Comparison of ENCODE assay signal across 23 cellular contexts in genomic region chr1:214425723-214426419, GRCh38.
A peak's percentile ranks its signal among the peaks of the same experiment; 100 is the strongest.
DNase-seq lines count a peak whose midpoint lies in the region; ATAC-seq and TF ChIP-seq lines count a peak whose summit lies in the region.
"Had no signal": no experiment of that assay in that cellular context is flagged by ENCODE, and none has a peak within 500 bp of the region (broad histone marks: within the 10 kb centered on the region; RNA-seq: fewer than 3 reads in every experiment).

No MANE protein-coding gene starts in this region.

- H3K4me2 ChIP-seq in mammary epithelial cell (ENCODE audit: insufficient read depth, low read depth, low read length) (no peak overlapping the region), skeletal muscle satellite cell (ENCODE audit: low read length) (peak overlapping the region; percentile 1)

- TF ChIP-seq CTCF in mammary epithelial cell (conservative IDR thresholded peaks at IDR 0.05 in 1 of 2, IDR thresholded peaks at IDR 0.05 in 1 of 2; ENCODE audit: extremely low read depth in 1 of 2, insufficient read depth in 1 of 2, low read depth in 1 of 2, low read length in 2 of 2) = no peak
- no peak for TF ChIP-seq CTCF in progenitor cell of endocrine pancreas (IDR thresholded peaks at IDR 0.05; ENCODE audit: unreplicated experiment)

- BruUV-seq in mammary epithelial cell (replicated peaks; lab: Mats Ljungman, UMichigan) = no TSS peak

- peaks cover 24% of the 10 kb centered on the region for H3K4me1 Mint-ChIP-seq in activated CD8-positive, alpha-beta memory T cell treated with anti-CD3 and anti-CD28 coated beads, Interleukin-2, amount 10 ng/mL, durations not matched to agents 7 days and 5 days
- H3K4me1 Mint-ChIP-seq in progenitor cell of endocrine pancreas (ENCODE audit: low read depth) = peaks cover 9% of the 10 kb centered on the region
- H3K4me1 Mint-ChIP-seq in stimulated activated memory B cell treated with anti-CD40 and anti-IgM and Interleukin-4, amounts not matched to agents 10 μg/mL and 1 μg/mL and 100 μg/mL, for 72 hours = peaks cover 15% of the 10 kb centered on the region

- no peak for DNase-seq in activated CD8-positive, alpha-beta memory T cell treated with anti-CD3 and anti-CD28 coated beads, Interleukin-2, amount 10 ng/mL, durations not matched to agents 7 days and 5 days
- no peak for DNase-seq in activated CD8-positive, alpha-beta memory T cell treated with anti-CD3 and anti-CD28 coated beads, Interleukin-2, amount 50 U/mL, for 48 hours
- DNase-seq in LHCN-M2 (ENCODE audit: low read depth) = peak; percentile 54
- no peak for DNase-seq in mammary epithelial cell
- no peak for DNase-seq in NCI-H1092 (lab: John Stamatoyannopoulos, UW)
- DNase-seq in progenitor cell of endocrine pancreas (ENCODE audit: low spot score, unreplicated experiment) = no peak
- DNase-seq: activated naive CD4-positive, alpha-beta T cell treated with Interleukin-2 at 50 U/mL for 16 hours; amygdala; caudate nucleus; CD4-positive, alpha-beta memory T cell; DMS79; dorsolateral prefrontal cortex; GOT3; NCI-H1417; NCI-H524; posterior cingulate gyrus; stimulated activated naive B cell treated with anti-CD40 and anti-IgM and Interleukin-4, amounts not matched to agents 10 μg/mL and 1 μg/mL and 100 μg/mL, for 72 hours; testis had no signal

- dilution Hi-C loops in mammary epithelial cell (cut with HindIII; ENCODE audit: low sequenced_read_pairs) = no loop called here

- no peaks in the 10 kb centered on the region for H3K27me3 ChIP-seq in mammary epithelial cell (ENCODE audit: insufficient read depth, low read length)
- no peaks in the 10 kb centered on the region for H3K27me3 ChIP-seq in skeletal muscle satellite cell (ENCODE audit: control insufficient read depth, insufficient read depth, low read length)
- H3K27me3 ChIP-seq: dorsolateral prefrontal cortex, testis, vagina had no signal

- H3K27me3 Mint-ChIP-seq in activated CD8-positive, alpha-beta memory T cell treated with anti-CD3 and anti-CD28 coated beads, Interleukin-2, amount 10 ng/mL, durations not matched to agents 7 days and 5 days = peaks cover 9% of the 10 kb centered on the region
- no peaks in the 10 kb centered on the region for H3K27me3 Mint-ChIP-seq in progenitor cell of endocrine pancreas
- H3K27me3 Mint-ChIP-seq in stimulated activated memory B cell treated with anti-CD40 and anti-IgM and Interleukin-4, amounts not matched to agents 10 μg/mL and 1 μg/mL and 100 μg/mL, for 72 hours = peaks cover 20% of the 10 kb centered on the region

- peak overlapping the region; percentile 92 for H3K27ac ChIP-seq in mammary epithelial cell (ENCODE audit: insufficient read depth, low read depth, low read length)
- H3K27ac ChIP-seq: dorsolateral prefrontal cortex, testis, vagina had no signal

- H3K9me3 ChIP-seq in mammary epithelial cell (replicated peaks; ENCODE audit: insufficient read depth, low read length) = no peaks in the 10 kb centered on the region
- no peaks in the 10 kb centered on the region for H3K9me3 ChIP-seq in skeletal muscle satellite cell (replicated peaks; ENCODE audit: low read length)
- H3K9me3 ChIP-seq: testis, vagina had no signal

- H3K79me2 ChIP-seq in mammary epithelial cell (ENCODE audit: insufficient read depth, low read length) = peaks cover 83% of the 10 kb centered on the region

- 83% methylated on average over 4 of the region's 5 CpGs for WGBS in mammary epithelial cell (ENCODE audit: low coverage, missing lambda C conversion rate)

- H3K27ac Mint-ChIP-seq in activated CD8-positive, alpha-beta memory T cell treated with anti-CD3 and anti-CD28 coated beads, Interleukin-2, amount 10 ng/mL, durations not matched to agents 7 days and 5 days = peak overlapping the region; percentile 26
- H3K27ac Mint-ChIP-seq in progenitor cell of endocrine pancreas = no peak overlapping the region
- no peak overlapping the region for H3K27ac Mint-ChIP-seq in stimulated activated memory B cell treated with anti-CD40 and anti-IgM and Interleukin-4, amounts not matched to agents 10 μg/mL and 1 μg/mL and 100 μg/mL, for 72 hours
- H3K27ac Mint-ChIP-seq: memory B cell; nephron; stimulated activated naive B cell treated with anti-CD40 and anti-IgM and Interleukin-4, amounts not matched to agents 10 μg/mL and 1 μg/mL and 100 μg/mL, for 72 hours had no signal

- peaks cover 10% of the 10 kb centered on the region for H3K36me3 Mint-ChIP-seq in activated CD8-positive, alpha-beta memory T cell treated with anti-CD3 and anti-CD28 coated beads, Interleukin-2, amount 10 ng/mL, durations not matched to agents 7 days and 5 days
- peaks cover 4% of the 10 kb centered on the region for H3K36me3 Mint-ChIP-seq in progenitor cell of endocrine pancreas (ENCODE audit: insufficient read depth)
- H3K36me3 Mint-ChIP-seq in stimulated activated memory B cell treated with anti-CD40 and anti-IgM and Interleukin-4, amounts not matched to agents 10 μg/mL and 1 μg/mL and 100 μg/mL, for 72 hours = no peaks in the 10 kb centered on the region
- H3K36me3 Mint-ChIP-seq: CD4-positive, alpha-beta memory T cell; memory B cell; stimulated activated naive B cell treated with anti-CD40 and anti-IgM and Interleukin-4, amounts not matched to agents 10 μg/mL and 1 μg/mL and 100 μg/mL, for 72 hours had no signal

- H3K36me3 ChIP-seq in mammary epithelial cell (ENCODE audit: insufficient read depth, low read length) = no peaks in the 10 kb centered on the region
- no peaks in the 10 kb centered on the region for H3K36me3 ChIP-seq in skeletal muscle satellite cell (ENCODE audit: insufficient read depth, low read length)
- H3K36me3 ChIP-seq: vagina had no signal

- H3K9me3 Mint-ChIP-seq in activated CD8-positive, alpha-beta memory T cell treated with anti-CD3 and anti-CD28 coated beads, Interleukin-2, amount 10 ng/mL, durations not matched to agents 7 days and 5 days (ENCODE audit: low read depth) = no peaks in the 10 kb centered on the region
- peaks cover 3% of the 10 kb centered on the region for H3K9me3 Mint-ChIP-seq in progenitor cell of endocrine pancreas (ENCODE audit: low read depth)
- peaks cover 4% of the 10 kb centered on the region for H3K9me3 Mint-ChIP-seq in stimulated activated memory B cell treated with anti-CD40 and anti-IgM and Interleukin-4, amounts not matched to agents 10 μg/mL and 1 μg/mL and 100 μg/mL, for 72 hours
- H3K9me3 Mint-ChIP-seq: nephron had no signal

- peaks cover 72% of the 10 kb centered on the region for H3K4me1 ChIP-seq in mammary epithelial cell (ENCODE audit: insufficient read depth, low read length)
- H3K4me1 ChIP-seq in skeletal muscle satellite cell (ENCODE audit: control insufficient read depth, insufficient read depth, low read length) = peaks cover 82% of the 10 kb centered on the region
- H3K4me1 ChIP-seq: testis had no signal

- H2AFZ ChIP-seq in mammary epithelial cell (ENCODE audit: low read depth, low read length) = no peak overlapping the region

- ATAC-seq in activated CD8-positive, alpha-beta memory T cell treated with anti-CD3 and anti-CD28 coated beads, Interleukin-2, amount 10 ng/mL, durations not matched to agents 7 days and 5 days = no peak
- ATAC-seq in stimulated activated memory B cell treated with anti-CD40 and anti-IgM and Interleukin-4, amounts not matched to agents 10 μg/mL and 1 μg/mL and 100 μg/mL, for 72 hours = no peak
- ATAC-seq: stimulated activated naive B cell treated with anti-CD40 and anti-IgM and Interleukin-4, amounts not matched to agents 10 μg/mL and 1 μg/mL and 100 μg/mL, for 72 hours had no signal

- H3K4me3 ChIP-seq in mammary epithelial cell (replicated peaks in 1 of 3; ENCODE audit: insufficient read depth in 1 of 3, low read depth in 2 of 3, low read length in 3 of 3) (no peak overlapping the region), skeletal muscle satellite cell (ENCODE audit: low read length) (no peak overlapping the region)
- H3K4me3 ChIP-seq: dorsolateral prefrontal cortex, testis, vagina had no signal

- CTCF ChIA-PET in activated CD8-positive, alpha-beta memory T cell treated with anti-CD3 and anti-CD28 coated beads, Interleukin-2, amount 10 ng/mL, durations not matched to agents 7 days and 5 days (lab: Charles Lee) = no interaction called here
- CTCF ChIA-PET in mammary epithelial cell (lab: Charles Lee; ENCODE audit: low non-redundant PET) = no interaction called here

- no peak overlapping the region for H3K4me3 Mint-ChIP-seq in activated CD8-positive, alpha-beta memory T cell treated with anti-CD3 and anti-CD28 coated beads, Interleukin-2, amount 10 ng/mL, durations not matched to agents 7 days and 5 days
- no peak overlapping the region for H3K4me3 Mint-ChIP-seq in progenitor cell of endocrine pancreas (ENCODE audit: low read depth)
- H3K4me3 Mint-ChIP-seq in stimulated activated memory B cell treated with anti-CD40 and anti-IgM and Interleukin-4, amounts not matched to agents 10 μg/mL and 1 μg/mL and 100 μg/mL, for 72 hours = no peak overlapping the region
- H3K4me3 Mint-ChIP-seq: CD4-positive, alpha-beta memory T cell; memory B cell; nephron; stimulated activated naive B cell treated with anti-CD40 and anti-IgM and Interleukin-4, amounts not matched to agents 10 μg/mL and 1 μg/mL and 100 μg/mL, for 72 hours had no signal

- H4K20me1 ChIP-seq in mammary epithelial cell (ENCODE audit: insufficient read depth, low read length) = no peaks in the 10 kb centered on the region

- intact Hi-C loops in mammary epithelial cell (cut with micrococcal nuclease) = loop anchor here (2.0 kb wide), 1 partner anchor 149 kb away; no protein-coding TSS in a partner anchor

- H3K9ac ChIP-seq in mammary epithelial cell (ENCODE audit: insufficient read depth, low read length) (no peak overlapping the region), skeletal muscle satellite cell (ENCODE audit: low read depth, low read length) (peak overlapping the region; percentile 51)

- in situ Hi-C loops in mammary epithelial cell (cut with MboI; ENCODE audit: low sequenced_read_pairs in 2 of 2) = no loop called here
